ENCODE assay signal across 7 cellular contexts in genomic region chr2:89296820-89297398, GRCh38.
DNase-seq lines count a peak whose midpoint lies in the region; ATAC-seq, FAIRE-seq and TF ChIP-seq lines count a peak whose summit lies in the region.
"Not testable (repeated sequence)": the region's sequence is repeated elsewhere in the genome, so short reads cannot be mapped to it uniquely, and the experiment has no call there.

No MANE protein-coding gene starts in this region.

- not testable (repeated sequence) for H3K27ac ChIP-seq in GM12878 (ENCODE audit: control insufficient read depth, insufficient read depth)

- H4K20me1 ChIP-seq in GM12878 (ENCODE audit: control insufficient read depth, insufficient read depth) = not testable (repeated sequence)

- TF ChIP-seq RAD21 in GM12878 (IDR thresholded peaks at IDR 0.05; ENCODE audit: insufficient read depth, low read depth, low read length) = not testable (repeated sequence)

- SMC1A ChIA-PET in GM12878 (lab: Charles Lee; ENCODE audit: uncharacterized antibody, unreplicated experiment) = not testable (repeated sequence)

- not testable (repeated sequence) for H3K4me3 ChIP-seq in GM12878

- POLR2A ChIA-PET in GM12878 (lab: Charles Lee) = not testable (repeated sequence)

- TF ChIP-seq CTCF in GM12878 (IDR thresholded peaks at IDR 0.05 in 2 of 3, conservative IDR thresholded peaks at IDR 0.05 in 1 of 3; ENCODE audit: control insufficient read depth in 2 of 3, extremely low read depth in 1 of 3, insufficient read depth in 1 of 3, low read depth in 3 of 3, low read length in 3 of 3) = not testable (repeated sequence)

- not testable (repeated sequence) for DNase-seq in GM12892 (ENCODE audit: insufficient read length); GM12878 (ENCODE audit: low read depth, low spot score)

- not testable (repeated sequence) for H3K79me2 ChIP-seq in GM12878 (ENCODE audit: control insufficient read depth, insufficient read depth, low read length)

- H3K9ac ChIP-seq in GM12878 (ENCODE audit: control insufficient read depth, insufficient read depth, low read length) = not testable (repeated sequence)

- not testable (repeated sequence) for H3K9me3 ChIP-seq in GM12878 (replicated peaks; ENCODE audit: control insufficient read depth, insufficient read depth, low read length)

- RAD21 ChIA-PET in GM12878 (lab: Charles Lee; ENCODE audit: unreplicated experiment) = not testable (repeated sequence)

- peak; percentile 84 for FAIRE-seq in GM12892 (lab: Jason Lieb, UNC)
- not testable (repeated sequence) for FAIRE-seq in GM12878 (lab: Jason Lieb, UNC)

- not testable (repeated sequence) for H3K4me2 ChIP-seq in GM12878 (ENCODE audit: control insufficient read depth, insufficient read depth)

- TF ChIP-seq POLR2A in GM12892 (IDR thresholded peaks at IDR 0.05; ENCODE audit: low read depth, low read length); GM12878 (IDR thresholded peaks at IDR 0.05; ENCODE audit: low read depth, low read length): not testable (repeated sequence)

- CTCF ChIA-PET in GM12878 (lab: Yijun Ruan, JAX) = not testable (repeated sequence)

- H3K36me3 ChIP-seq in GM12878 (ENCODE audit: control insufficient read depth in 2 of 2, insufficient read depth in 2 of 2, low read length in 1 of 2) = not testable (repeated sequence)

- BruUV-seq in GM12878 (replicated peaks; lab: Mats Ljungman, UMichigan) = not testable (repeated sequence)

- not testable (repeated sequence) for TF ChIP-seq EP300 in GM12878 (IDR thresholded peaks at IDR 0.05; ENCODE audit: borderline replicate concordance in 1 of 2, control insufficient read depth in 1 of 2, low read depth in 2 of 2, low read length in 2 of 2)

- intact Hi-C loops in GM12878 (cut with micrococcal nuclease; ENCODE audit: unreplicated experiment) = not testable (repeated sequence)

- not testable (repeated sequence) for H2AFZ ChIP-seq in GM12878 (ENCODE audit: control insufficient read depth, low read depth, low read length)

- in situ Hi-C loops in GM12878 (cut with MboI) = not testable (repeated sequence)

- WGBS in GM12878 (ENCODE audit: insufficient coverage, insufficient replicate concordance, low lambda C conversion rate, missing lambda C conversion rate) = 0% methylated on average over 1 of the region's 7 CpGs

- not testable (repeated sequence) for H3K27me3 ChIP-seq in GM12878 (replicated peaks in 1 of 2; ENCODE audit: control insufficient read depth in 2 of 2, insufficient read depth in 2 of 2, low read length in 1 of 2)

- ATAC-seq in GM18867 (IDR thresholded peaks at IDR 0.05; ENCODE audit: unreplicated experiment) = peak; percentile 51
- ATAC-seq in GM19395 (IDR thresholded peaks at IDR 0.05; ENCODE audit: unreplicated experiment) = peak; percentile 46
- peak; percentile 50 for ATAC-seq in HG02870 (IDR thresholded peaks at IDR 0.05; ENCODE audit: unreplicated experiment)
- peak; percentile 38 for ATAC-seq in HG03095 (IDR thresholded peaks at IDR 0.05; ENCODE audit: unreplicated experiment)
- ATAC-seq in HG03565 (IDR thresholded peaks at IDR 0.05; ENCODE audit: unreplicated experiment) = peak; percentile 27
- ATAC-seq in GM12878 = peak; percentile 52

- not testable (repeated sequence) for H3K4me1 ChIP-seq in GM12878 (ENCODE audit: control insufficient read depth, insufficient read depth, low read length)
